14 cellular contexts compared by ENCODE assay signal in the genomic region with DNA sequence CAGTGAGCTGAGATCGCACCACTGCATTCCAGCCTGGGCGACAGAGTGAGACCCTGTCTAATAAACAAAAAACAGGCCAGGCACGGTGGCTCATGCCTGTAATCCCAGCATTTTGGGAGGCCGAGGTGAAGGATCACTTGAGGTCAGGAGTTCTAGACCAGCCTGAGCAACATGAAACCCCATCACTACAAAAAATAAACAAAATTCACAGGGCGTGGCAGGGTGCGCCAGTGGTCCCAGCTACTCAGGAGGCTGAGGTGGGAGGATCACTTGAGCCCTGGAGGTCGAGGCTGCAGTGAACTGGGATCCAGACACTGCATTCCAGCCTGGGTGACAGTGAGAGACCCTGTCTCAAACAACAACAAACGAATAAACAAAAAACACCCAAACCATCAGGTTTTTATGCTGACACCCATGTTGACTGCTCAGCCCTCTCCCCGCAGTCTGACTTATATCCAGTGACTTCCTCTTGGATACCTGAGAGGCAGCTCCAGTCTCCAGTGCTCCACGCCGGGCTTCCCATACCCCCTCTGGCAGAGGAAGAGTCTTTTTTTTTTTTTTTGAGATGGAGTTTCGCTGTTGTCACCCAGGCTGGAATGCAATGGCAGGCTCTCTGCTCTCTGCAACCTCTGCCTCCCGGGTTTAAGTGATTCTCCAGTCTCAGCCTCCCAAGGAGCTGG.
"Had no signal": no experiment of that assay in that cellular context is flagged by ENCODE, and none has a peak within 500 bp of the region (broad histone marks: within the 10 kb centered on the region; RNA-seq: fewer than 3 reads in every experiment).

No MANE protein-coding gene starts in this region.

- H3K36me3 Mint-ChIP-seq: activated CD4-positive, alpha-beta memory T cell treated with anti-CD3 and anti-CD28 coated beads for 36 hours had no signal

- H3K27me3 Mint-ChIP-seq: progenitor cell of endocrine pancreas; stimulated activated naive CD8-positive, alpha-beta T cell treated with anti-CD3 and anti-CD28 coated beads, Interleukin-15, Interleukin-2, amounts not matched to agents 100 ng/mL and 50 ng/mL, for 24 hours had no signal

- DNase-seq: foreskin fibroblast, heart right ventricle, left colon, mesenchymal stem cell, mucosa of descending colon, occipital lobe, substantia nigra, thyroid gland had no signal

- H3K27ac ChIP-seq: heart right ventricle, thyroid gland had no signal

- H3K4me3 Mint-ChIP-seq: activated CD4-positive, alpha-beta memory T cell treated with anti-CD3 and anti-CD28 coated beads for 36 hours; activated naive CD4-positive, alpha-beta T cell treated with anti-CD3 and anti-CD28 coated beads for 36 hours; neural crest cell; stimulated activated naive CD8-positive, alpha-beta T cell treated with anti-CD3 and anti-CD28 coated beads, Interleukin-15, Interleukin-2, amounts not matched to agents 100 ng/mL and 50 ng/mL, for 24 hours; T-helper 1 cell treated with Interleukin-12 subunit alpha and Interleukin-12 subunit beta and Interleukin-4 antibody, amounts not matched to agents 30 μg/mL and 1 μg/mL, for 36 hours had no signal

- H3K27me3 ChIP-seq: thyroid gland had no signal

- H3K27ac Mint-ChIP-seq: activated CD4-positive, alpha-beta memory T cell treated with anti-CD3 and anti-CD28 coated beads for 36 hours; activated naive CD4-positive, alpha-beta T cell treated with anti-CD3 and anti-CD28 coated beads for 36 hours; progenitor cell of endocrine pancreas; stimulated activated naive CD8-positive, alpha-beta T cell treated with anti-CD3 and anti-CD28 coated beads, Interleukin-15, Interleukin-2, amounts not matched to agents 100 ng/mL and 50 ng/mL, for 24 hours; T-helper 1 cell treated with Interleukin-12 subunit alpha and Interleukin-12 subunit beta and Interleukin-4 antibody, amounts not matched to agents 30 μg/mL and 1 μg/mL, for 36 hours had no signal

- ATAC-seq: heart right ventricle, left colon, mucosa of descending colon had no signal

- H3K9me3 ChIP-seq: heart right ventricle, mucosa of descending colon, thyroid gland had no signal

- H3K4me3 ChIP-seq: heart right ventricle, mucosa of descending colon, thyroid gland had no signal

- H3K9me3 Mint-ChIP-seq: activated CD4-positive, alpha-beta memory T cell treated with anti-CD3 and anti-CD28 coated beads for 36 hours; activated naive CD4-positive, alpha-beta T cell treated with anti-CD3 and anti-CD28 coated beads for 36 hours; neural crest cell; stimulated activated naive CD8-positive, alpha-beta T cell treated with anti-CD3 and anti-CD28 coated beads, Interleukin-15, Interleukin-2, amounts not matched to agents 100 ng/mL and 50 ng/mL, for 24 hours; T-helper 1 cell treated with Interleukin-12 subunit alpha and Interleukin-12 subunit beta and Interleukin-4 antibody, amounts not matched to agents 30 μg/mL and 1 μg/mL, for 36 hours had no signal
